In the genomic region with DNA sequence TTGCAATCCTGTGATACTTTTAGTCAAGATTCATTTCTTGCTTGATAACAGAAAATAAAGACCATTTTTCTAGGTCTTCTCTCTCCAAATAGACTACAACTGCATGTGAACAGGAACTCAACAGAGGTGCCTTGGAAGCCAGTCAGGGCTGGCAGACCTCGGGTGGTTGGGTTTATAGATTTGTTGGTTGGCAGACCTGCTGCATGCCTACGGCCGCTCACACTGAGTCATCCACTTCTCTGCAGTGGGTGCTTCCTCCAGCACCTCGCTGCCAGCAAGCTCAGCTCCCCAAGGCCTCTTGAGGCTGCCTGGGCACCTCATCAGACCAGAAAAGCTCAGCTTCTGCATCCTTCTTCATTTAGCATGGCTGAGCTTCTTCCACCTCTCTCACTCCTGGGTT, we compare ENCODE assay signal across 1 cellular context.
TF ChIP-seq lines count a peak whose summit lies in the region.

No MANE protein-coding gene starts in this region.

TF ChIP-seq in HCT116, 20 proteins besides CTCF, POLR2A, EP300 and RAD21:
- no peak for TF ChIP-seq ZBTB33 (IDR thresholded peaks at IDR 0.05; ENCODE audit: extremely low read depth, insufficient replicate concordance, low read length)
- peak; percentile 49; the same call in 1 of the 2 replicates for TF ChIP-seq SP1 (IDR thresholded peaks at IDR 0.05; ENCODE audit: low read depth)
- no peak for TF ChIP-seq CEBPB (IDR thresholded peaks at IDR 0.05; ENCODE audit: low read depth)
- TF ChIP-seq ELF1 (IDR thresholded peaks at IDR 0.05; ENCODE audit: borderline replicate concordance, low read depth): no peak; the same call in 1 of the 2 replicates
- 0 out of 2 replicates have a peak, but pooled peaks have one; percentile 54 for TF ChIP-seq CBX3 (IDR thresholded peaks at IDR 0.05; ENCODE audit: low read depth)
- TF ChIP-seq POLR2AphosphoS5 (IDR thresholded peaks at IDR 0.05; ENCODE audit: low read depth, low read length): no peak
- TF ChIP-seq ZFX (IDR thresholded peaks at IDR 0.05): no peak
- no peak for TF ChIP-seq ZNF274 (IDR thresholded peaks at IDR 0.05; ENCODE audit: low read depth, low read length)
- TF ChIP-seq, protein P1, sequence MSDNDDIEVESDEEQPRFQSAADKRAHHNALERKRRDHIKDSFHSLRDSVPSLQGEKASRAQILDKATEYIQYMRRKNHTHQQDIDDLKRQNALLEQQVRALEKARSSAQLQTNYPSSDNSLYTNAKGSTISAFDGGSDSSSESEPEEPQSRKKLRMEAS (IDR thresholded peaks at IDR 0.05): peak; percentile 55; the same call in 1 of the 2 replicates
- no peak for TF ChIP-seq SIN3A (IDR thresholded peaks at IDR 0.05; ENCODE audit: low read depth)
- peak; percentile 75 for TF ChIP-seq FOSL1 (IDR thresholded peaks at IDR 0.05; ENCODE audit: low read depth)
- peak; percentile 74; the same call in 1 of the 2 replicates for TF ChIP-seq JUND (IDR thresholded peaks at IDR 0.05)
- peak; percentile 4 for TF ChIP-seq YY1 (IDR thresholded peaks at IDR 0.05; ENCODE audit: extremely low read depth, insufficient replicate concordance, low read depth, low read length)
